In genomic region chr5:134455466-134455865, GRCh38 we compare ENCODE assay signal across 22 cellular contexts.
"Had no signal": no experiment of that assay in that cellular context is flagged by ENCODE, and none has a peak within 500 bp of the region (broad histone marks: within the 10 kb centered on the region; RNA-seq: fewer than 3 reads in every experiment).

No MANE protein-coding gene starts in this region.

- H3K27ac ChIP-seq: PC-9, Peyer's patch, SJCRH30 had no signal

- DNase-seq: Karpas-422, KG1, MG63, NCI-H1092, NCI-H1105 treated with DMSO at 0.1 percent for 48 hours, NCI-H1417 treated with DMSO at 0.1 percent for 48 hours, NCI-H146, NCI-H1694 treated with DMSO at 0.1 percent for 48 hours, NCI-H1930, NCI-H2081, NCI-H2107, NCI-H2227 treated with DMSO at 0.1 percent for 48 hours, NCI-H524 treated with DMSO at 0.1 percent for 48 hours, NCI-H69, NCI-H774, OCI-M1, PC-9, Peyer's patch, SHP77 treated with DMSO at 0.1 percent for 48 hours, SJCRH30 had no signal

- H3K27me3 ChIP-seq: MG63, Peyer's patch, SJCRH30 had no signal

- H3K4me3 ChIP-seq: MG63, PC-9, Peyer's patch, SJCRH30 had no signal

- ATAC-seq: Right ventricle myocardium inferior, SK-N-SH treated with all-trans-retinoic acid at 6 μM for 48 hours had no signal

- H3K4me1 ChIP-seq: SJCRH30 had no signal

- H3K9me3 ChIP-seq: MG63, Peyer's patch, SJCRH30 had no signal

- H3K36me3 ChIP-seq: MG63, Peyer's patch, SJCRH30 had no signal
